ENCODE assay signal across 11 cellular contexts in genomic region chr18:48990497-48991298, GRCh38. TPM values are rescaled to one million over a fixed set of nuclear protein-coding genes. Genes with fewer than 3 reads are reported as not detected.
A peak's percentile ranks its signal among the peaks of the same experiment; 100 is the strongest.
DNase-seq lines count a peak whose midpoint lies in the region; ATAC-seq, FAIRE-seq and TF ChIP-seq lines count a peak whose summit lies in the region.
"Had no signal": no experiment of that assay in that cellular context is flagged by ENCODE, and none has a peak within 500 bp of the region (broad histone marks: within the 10 kb centered on the region; RNA-seq: fewer than 3 reads in every experiment).

No MANE protein-coding gene starts in this region.

- whole genome bisulfite sequencing in endodermal cell (ENCODE audit: insufficient coverage in 1 of 2, insufficient read length in 1 of 2), 2 experiments: 86 to 93% methylated on average over 9 to 15 of the region's 15 CpGs

- no peak overlapping the region for H3K9ac ChIP-seq in endodermal cell (ENCODE audit: extremely low read depth, low read length, poor library complexity, severe bottlenecking)

- H3K4me1 Mint-ChIP-seq in Caco-2 (ENCODE audit: low read depth, unreplicated experiment) (peaks cover 14% of the 10 kb centered on the region), endodermal cell (peaks cover 7% of the 10 kb centered on the region)
- peaks cover 7 to 16% of the 10 kb centered on the region in 2 donors for H3K4me1 Mint-ChIP-seq in natural killer cell treated with Interleukin-12 subunit alpha and Interleukin-12 subunit beta and Interleukin-15 and Interleukin-18, amount 100 ng/mL, for 72 hours (ENCODE audit: low read depth in 2 of 2)

- CTCF ChIA-PET in Caco-2 (lab: Charles Lee): no interaction called here

- peak; percentile 26 to 64 for DNase-seq in Caco-2
- DNase-seq in RCC 7860 (ENCODE audit: low spot score): peak; percentile 66
- peak; percentile 67 for DNase-seq in endodermal cell
- no peak for DNase-seq in natural killer cell treated with Interleukin-12 subunit alpha and Interleukin-12 subunit beta and Interleukin-15 and Interleukin-18, amount 100 ng/mL, for 72 hours (ENCODE audit: low spot score)
- no peak for DNase-seq in NCI-H1092 (lab: John Stamatoyannopoulos, UW)
- no peak for DNase-seq in NOMO-1 treated with dmso at 0.1 percent for 144 hours (lab: John Stamatoyannopoulos, UW; ENCODE audit: unreplicated experiment)
- DNase-seq in NCI-H69 (lab: John Stamatoyannopoulos, UW): no peak
- DNase-seq: activated CD4-positive, alpha-beta T cell treated with anti-CD3 and anti-CD28 coated beads, Interleukin-2, amount 10 ng/mL, durations not matched to agents 24 days and 14 days; head of caudate nucleus; NK-92 treated with Interleukin-12 subunit alpha and Interleukin-12 subunit beta, amount 100 ng/mL, for 24 hours had no signal

- H3K36me3 ChIP-seq in Caco-2 (ENCODE audit: control insufficient read depth, insufficient read depth, low read length): no peaks in the 10 kb centered on the region
- no peaks in the 10 kb centered on the region for H3K36me3 ChIP-seq in endodermal cell (ENCODE audit: control insufficient read depth, insufficient read depth, low read length)

- peaks cover 33% of the 10 kb centered on the region for H3K4me1 ChIP-seq in Caco-2
- peaks cover 11% of the 10 kb centered on the region for H3K4me1 ChIP-seq in endodermal cell (ENCODE audit: control insufficient read depth, insufficient read depth, low read length)

- no peak overlapping the region for H3K4me3 Mint-ChIP-seq in Caco-2 (ENCODE audit: unreplicated experiment)
- no peak overlapping the region for H3K4me3 Mint-ChIP-seq in endodermal cell
- no peak overlapping the region for H3K4me3 Mint-ChIP-seq in natural killer cell treated with Interleukin-12 subunit alpha and Interleukin-12 subunit beta and Interleukin-15 and Interleukin-18, amount 100 ng/mL, for 72 hours
- H3K4me3 Mint-ChIP-seq: activated CD4-positive, alpha-beta T cell treated with anti-CD3 and anti-CD28 coated beads, Interleukin-2, amount 10 ng/mL, durations not matched to agents 24 days and 14 days had no signal

- TF ChIP-seq CTCF in Caco-2 (IDR thresholded peaks at IDR 0.05; ENCODE audit: insufficient read depth in 1 of 2, low read depth in 1 of 2, low read length in 1 of 2, severe bottlenecking in 1 of 2, unreplicated experiment in 1 of 2) (no peak), endodermal cell (conservative IDR thresholded peaks at IDR 0.05) (no peak)

- no peaks in the 10 kb centered on the region for H3K27me3 ChIP-seq in Caco-2 (replicated peaks; ENCODE audit: control insufficient read depth, insufficient read depth, low read length)
- H3K27me3 ChIP-seq in endodermal cell (ENCODE audit: control insufficient read depth, insufficient read depth, low read length, poor library complexity, severe bottlenecking): no peaks in the 10 kb centered on the region

- peak overlapping the region; percentile 57 for H3K27ac Mint-ChIP-seq in Caco-2 (ENCODE audit: unreplicated experiment)
- H3K27ac Mint-ChIP-seq in endodermal cell: no peak overlapping the region
- H3K27ac Mint-ChIP-seq in natural killer cell treated with Interleukin-12 subunit alpha and Interleukin-12 subunit beta and Interleukin-15 and Interleukin-18, amount 100 ng/mL, for 72 hours: no peak overlapping the region
- H3K27ac Mint-ChIP-seq: activated CD4-positive, alpha-beta T cell treated with anti-CD3 and anti-CD28 coated beads, Interleukin-2, amount 10 ng/mL, durations not matched to agents 24 days and 14 days had no signal

- no TSS peak for BruUV-seq in Caco-2 (replicated peaks; lab: Mats Ljungman, UMichigan)

- no peaks in the 10 kb centered on the region for H3K9me3 ChIP-seq in Caco-2
- no peaks in the 10 kb centered on the region for H3K9me3 ChIP-seq in endodermal cell (ENCODE audit: control insufficient read depth, low read length)

- FAIRE-seq in RCC 7860 (lab: Jason Lieb, UNC): peak; percentile 35

- H3K36me3 Mint-ChIP-seq in Caco-2 (ENCODE audit: insufficient read depth, unreplicated experiment) (no peaks in the 10 kb centered on the region), endodermal cell (ENCODE audit: low read depth) (no peaks in the 10 kb centered on the region)
- H3K36me3 Mint-ChIP-seq in natural killer cell treated with Interleukin-12 subunit alpha and Interleukin-12 subunit beta and Interleukin-15 and Interleukin-18, amount 100 ng/mL, for 72 hours: no peaks in the 10 kb centered on the region

- H3K4me3 ChIP-seq in Caco-2 (ENCODE audit: low read depth, low read length) (no peak overlapping the region), endodermal cell (ENCODE audit: low read length) (no peak overlapping the region)

- ATAC-seq in natural killer cell treated with Interleukin-12 subunit alpha and Interleukin-12 subunit beta and Interleukin-15 and Interleukin-18, amount 100 ng/mL, for 72 hours: peak; percentile 11 to 16
- no peak for ATAC-seq in GM19023 (IDR thresholded peaks at IDR 0.05; ENCODE audit: unreplicated experiment)

- intact Hi-C loops in Caco-2 (cut with micrococcal nuclease; ENCODE audit: unreplicated experiment): no loop called here

- POLR2A ChIA-PET in Caco-2 (lab: Charles Lee): no interaction called here

- H3K9me3 Mint-ChIP-seq in Caco-2 (ENCODE audit: unreplicated experiment) (no peaks in the 10 kb centered on the region), endodermal cell (no peaks in the 10 kb centered on the region)
- no peaks in the 10 kb centered on the region for H3K9me3 Mint-ChIP-seq in natural killer cell treated with Interleukin-12 subunit alpha and Interleukin-12 subunit beta and Interleukin-15 and Interleukin-18, amount 100 ng/mL, for 72 hours
- H3K9me3 Mint-ChIP-seq: activated CD4-positive, alpha-beta T cell treated with anti-CD3 and anti-CD28 coated beads, Interleukin-2, amount 10 ng/mL, durations not matched to agents 24 days and 14 days had no signal

- no peak overlapping the region for H3K27ac ChIP-seq in endodermal cell (ENCODE audit: low read depth, low read length)

- no peaks in the 10 kb centered on the region for H3K27me3 Mint-ChIP-seq in Caco-2 (ENCODE audit: insufficient read depth, unreplicated experiment)
- peaks cover 2% of the 10 kb centered on the region for H3K27me3 Mint-ChIP-seq in endodermal cell (ENCODE audit: insufficient read depth)
- H3K27me3 Mint-ChIP-seq in natural killer cell treated with Interleukin-12 subunit alpha and Interleukin-12 subunit beta and Interleukin-15 and Interleukin-18, amount 100 ng/mL, for 72 hours: peaks cover 7 to 12% of the 10 kb centered on the region in 2 donors

RNA-seq across cellular contexts. Expression of gene SMAD7, which starts 39.9 kb away (rescaled TPM):
- total RNA-seq in Caco-2 (2022): 9.3 and 9.5 TPM in 2 replicates
- 10 to 100 TPM; 52.4 to 67.4 TPM for total RNA-seq in endodermal cell
- 16.5 TPM for polyA plus RNA-seq in endodermal cell (2013, experiment 1 of 2)
- polyA plus RNA-seq in endodermal cell (2013, experiment 2 of 2): 16.2 TPM
- total RNA-seq in natural killer cell treated with Interleukin-12 subunit alpha and Interleukin-12 subunit beta and Interleukin-15 and Interleukin-18, amount 100 ng/mL, for 72 hours: 10 to 100 TPM; 49.1 to 85.8 TPM

Comparison
In these comparisons a context has a peak if more than half of its experiments do, and no peak if none do; other contexts are left out.
1. DNase-seq: peak in Caco-2 (2 of 2), RCC 7860 (single experiment) and endodermal cell (single experiment); none in natural killer cell treated with Interleukin-12 subunit alpha and Interleukin-12 subunit beta and Interleukin-15 and Interleukin-18, amount 100 ng/mL, for 72 hours (single experiment), NCI-H1092 (single experiment), NOMO-1 treated with dmso at 0.1 percent for 144 hours (single experiment) and NCI-H69 (single experiment).